7 cellular contexts compared by ENCODE assay signal in genomic region chr2:31523871-31524492, GRCh38. TPM values are rescaled to one million over a fixed set of nuclear protein-coding genes. Genes with fewer than 3 reads are reported as not detected.
DNase-seq lines count a peak whose midpoint lies in the region; ATAC-seq, FAIRE-seq and TF ChIP-seq lines count a peak whose summit lies in the region.

No MANE protein-coding gene starts in this region.

- H3K36me3 Mint-ChIP-seq in activated T-cell treated with anti-CD3 and anti-CD28 coated beads, Interleukin-2, amount 50 U/mL, for 4 hours (ENCODE audit: insufficient read depth), result no peaks in the 10 kb centered on the region

- no peaks in the 10 kb centered on the region for H3K4me1 ChIP-seq in gastroesophageal sphincter
- no peaks in the 10 kb centered on the region for H3K4me1 ChIP-seq in gastrocnemius medialis

- peak; percentile 57 for ATAC-seq in HG02852 (IDR thresholded peaks at IDR 0.05; ENCODE audit: unreplicated experiment)
- ATAC-seq in activated T-cell treated with anti-CD3 and anti-CD28 coated beads, Interleukin-2, amount 50 U/mL, for 4 hours, result peak in 1 of 2 donors; percentile 48
- ATAC-seq in gastroesophageal sphincter, result no peak
- peak; percentile 12 to 53 for ATAC-seq in gastrocnemius medialis
- ATAC-seq in HG03520 (IDR thresholded peaks at IDR 0.05; ENCODE audit: unreplicated experiment), result no peak

- H3K27me3 ChIP-seq in gastroesophageal sphincter (peaks cover 11% of the 10 kb centered on the region), gastrocnemius medialis (no peaks in the 10 kb centered on the region)

- H3K36me3 ChIP-seq in gastroesophageal sphincter (no peaks in the 10 kb centered on the region), gastrocnemius medialis (no peaks in the 10 kb centered on the region)

- H3K27me3 Mint-ChIP-seq in activated T-cell treated with anti-CD3 and anti-CD28 coated beads, Interleukin-2, amount 50 U/mL, for 4 hours (ENCODE audit: low read depth), result peaks cover 19% of the 10 kb centered on the region

- TF ChIP-seq EP300 in gastroesophageal sphincter (IDR thresholded peaks at IDR 0.05), result no peak

- intact Hi-C loops in gastrocnemius medialis (cut with DNase I; ENCODE audit: low total_unique reads), result no loop called here

- H3K4me3 ChIP-seq in gastroesophageal sphincter (no peak overlapping the region), gastrocnemius medialis (no peak overlapping the region)

- WGBS in gastroesophageal sphincter (ENCODE audit: low coverage in 1 of 2), 2 donors, result 21% methylated on average over 7 of the region's 8 CpGs

- peak in 3 of 4 experiments; percentile 28 to 58 (median 28) for TF ChIP-seq CTCF in gastroesophageal sphincter (IDR thresholded peaks at IDR 0.05)
- TF ChIP-seq CTCF in gastrocnemius medialis (IDR thresholded peaks at IDR 0.05 in 4 of 5, conservative IDR thresholded peaks at IDR 0.05 in 1 of 5), result peak; percentile 21 to 67 (median 51)

- no peaks in the 10 kb centered on the region for H3K4me1 Mint-ChIP-seq in activated T-cell treated with anti-CD3 and anti-CD28 coated beads, Interleukin-2, amount 50 U/mL, for 4 hours (ENCODE audit: low read depth)

- no peaks in the 10 kb centered on the region for H3K9me3 Mint-ChIP-seq in activated T-cell treated with anti-CD3 and anti-CD28 coated beads, Interleukin-2, amount 50 U/mL, for 4 hours

- peak; percentile 36 for FAIRE-seq in G401.6 (lab: Jason Lieb, UNC)

- H3K27ac ChIP-seq in gastroesophageal sphincter (no peak overlapping the region), gastrocnemius medialis (no peak overlapping the region)

- no peaks in the 10 kb centered on the region for H3K9me3 ChIP-seq in gastroesophageal sphincter
- H3K9me3 ChIP-seq in gastrocnemius medialis, result no peaks in the 10 kb centered on the region

- H3K4me3 Mint-ChIP-seq in activated T-cell treated with anti-CD3 and anti-CD28 coated beads, Interleukin-2, amount 50 U/mL, for 4 hours, result no peak overlapping the region

- in situ Hi-C loops in gastrocnemius medialis (cut with MboI; ENCODE audit: low sequenced_read_pairs in 4 of 4), result no loop called here

- TF ChIP-seq POLR2A in gastroesophageal sphincter (IDR thresholded peaks at IDR 0.05), result no peak
- TF ChIP-seq POLR2A in gastrocnemius medialis (IDR thresholded peaks at IDR 0.05), result no peak

- peak; percentile 1 for DNase-seq in OCI-M2 (lab: John Stamatoyannopoulos, UW; ENCODE audit: unreplicated experiment)
- peak; percentile 32 for DNase-seq in activated T-cell treated with anti-CD3 and anti-CD28 coated beads, Interleukin-2, amount 50 U/mL, for 4 hours
- DNase-seq in gastrocnemius medialis, result no peak

RNA-seq across cellular contexts. Expression of gene SRD5A2, which starts 56.8 kb away (rescaled TPM):
- not detected for total RNA-seq in activated T-cell treated with anti-CD3 and anti-CD28 coated beads, Interleukin-2, amount 50 U/mL, for 4 hours
- total RNA-seq in gastroesophageal sphincter, result not detected
- under 1 TPM in 3 of 4 donors, not detected in 1; 0.07 to 0.31 (median 0.07) TPM for total RNA-seq in gastrocnemius medialis

Comparison
In these comparisons a context has a peak if more than half of its experiments do, and no peak if none do; other contexts are left out.
1. ATAC-seq: peak in HG02852 (single experiment) and gastrocnemius medialis (2 of 2); none in gastroesophageal sphincter (single experiment) and HG03520 (single experiment).
2. DNase-seq: peak in OCI-M2 (single experiment) and activated T-cell treated with anti-CD3 and anti-CD28 coated beads, Interleukin-2, amount 50 U/mL, for 4 hours (single experiment); none in gastrocnemius medialis (0 of 2).